24 cellular contexts compared by ENCODE assay signal in genomic region chrX:38494239-38494823, GRCh38.
"Had no signal": no experiment of that assay in that cellular context is flagged by ENCODE, and none has a peak within 500 bp of the region (broad histone marks: within the 10 kb centered on the region; RNA-seq: fewer than 3 reads in every experiment).

No MANE protein-coding gene starts in this region.

- DNase-seq: activated CD4-positive, alpha-beta T cell treated with anti-CD3 and anti-CD28 coated beads for 48 hours; activated CD4-positive, alpha-beta T cell treated with anti-CD3 and anti-CD28 coated beads, Interleukin-2, amount 50 U/mL, for 4 hours; activated CD4-positive, CD25-positive, alpha-beta regulatory T cell treated with anti-CD3 and anti-CD28 coated beads, Interleukin-2, amount 50 U/mL, for 72 hours; activated CD8-positive, alpha-beta memory T cell treated with anti-CD3 and anti-CD28 coated beads, Interleukin-2, amount 50 U/mL, for 48 hours; activated CD8-positive, alpha-beta T cell treated with anti-CD3 and anti-CD28 coated beads, Interleukin-2, amount 10 ng/mL, durations not matched to agents 7 days and 5 days; activated naive CD4-positive, alpha-beta T cell; activated T-cell treated with anti-CD3 and anti-CD28 coated beads, Interleukin-2, amount 50 U/mL, for 1 hour; amniotic stem cell; body of pancreas; central memory CD4-positive, alpha-beta T cell; Kasumi-1; KBM-7; NCI-H1105 treated with DMSO at 0.1 percent for 48 hours; NCI-H146; NCI-H2029; NCI-H2107; NCI-H226; NCI-H510A; NCI-H526 treated with DMSO at 0.1 percent for 48 hours; Right ventricle myocardium superior; SJCRH30 had no signal

- H3K4me3 ChIP-seq: ascending aorta, body of pancreas, Peyer's patch, SJCRH30 had no signal

- H3K27ac ChIP-seq: ascending aorta, body of pancreas, Peyer's patch, RWPE1, SJCRH30 had no signal

- H3K9me3 ChIP-seq: ascending aorta, body of pancreas, Peyer's patch, SJCRH30 had no signal

- H3K36me3 ChIP-seq: ascending aorta, Peyer's patch, SJCRH30 had no signal

- H3K27me3 ChIP-seq: ascending aorta, Peyer's patch, SJCRH30 had no signal

- H3K4me1 ChIP-seq: ascending aorta, body of pancreas, Peyer's patch, SJCRH30 had no signal
